In the genomic region with DNA sequence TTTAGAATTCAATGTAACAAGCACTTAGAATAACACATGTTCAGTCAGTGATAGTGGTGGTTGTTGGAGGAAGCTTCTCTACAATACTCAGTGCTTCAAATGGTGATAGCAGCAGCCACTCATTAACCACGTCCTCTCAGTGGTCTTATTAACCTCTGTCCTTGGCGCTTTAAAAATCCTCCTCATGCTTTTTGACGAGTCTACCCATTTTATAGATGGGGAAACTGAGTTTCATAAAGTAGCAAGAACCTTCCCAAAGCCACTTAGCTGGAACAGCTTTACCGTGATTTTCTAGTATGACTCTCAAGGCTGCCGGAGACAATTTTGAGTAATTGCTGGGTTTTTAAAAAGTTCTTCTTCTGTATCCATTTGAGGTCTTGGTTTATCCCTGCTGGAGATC, we compare ENCODE assay signal across 1 cellular context.
TF ChIP-seq lines count a peak whose summit lies in the region.

No MANE protein-coding gene starts in this region.

TF ChIP-seq in HepG2, 621 proteins besides CTCF, POLR2A, EP300 and RAD21:
- TF ChIP-seq SCMH1 (CRISPR knock-in tag; IDR thresholded peaks at IDR 0.05; ENCODE audit: borderline replicate concordance) (no peak), ZNF180 (CRISPR knock-in tag; IDR thresholded peaks at IDR 0.05; ENCODE audit: borderline replicate concordance, low read depth) (no peak), ZNF629 (CRISPR knock-in tag; conservative IDR thresholded peaks at IDR 0.05) (peak; percentile 58)
TF ChIP-seq in HepG2: peak in this region for 1.
